16 cellular contexts compared by ENCODE assay signal in the genomic region with DNA sequence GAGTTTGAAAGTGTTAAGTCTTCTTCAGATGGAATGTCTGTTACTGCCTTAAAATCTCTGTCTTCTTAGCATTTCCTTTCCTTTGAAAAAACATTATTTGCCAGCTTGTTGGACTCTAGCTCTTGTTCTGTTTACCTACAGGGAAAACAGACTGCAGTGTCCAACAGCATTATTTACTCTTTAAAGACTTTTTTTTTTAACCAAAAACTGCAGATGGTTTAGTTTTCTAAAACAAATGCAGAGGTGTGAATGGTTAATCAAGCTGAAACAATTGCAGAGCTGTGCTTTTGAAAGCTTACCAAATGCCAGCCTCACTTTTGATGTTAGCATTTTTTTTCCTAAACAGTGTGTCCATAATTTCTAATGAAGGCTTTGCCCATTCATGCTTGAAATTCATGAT.
DNase-seq lines count a peak whose midpoint lies in the region; ATAC-seq and TF ChIP-seq lines count a peak whose summit lies in the region.
"Had no signal": no experiment of that assay in that cellular context is flagged by ENCODE, and none has a peak within 500 bp of the region (broad histone marks: within the 10 kb centered on the region; RNA-seq: fewer than 3 reads in every experiment).

No MANE protein-coding gene starts in this region.

- H3K9me2 ChIP-seq in GM23338 (ENCODE audit: insufficient read depth) = no peaks in the 10 kb centered on the region

- no peak overlapping the region for H2BK5ac ChIP-seq in neuronal stem cell (ENCODE audit: low read length)

- no peak overlapping the region for H2BK15ac ChIP-seq in neuronal stem cell (ENCODE audit: low read length)

- ATAC-seq in GM23338 (no peak), left lobe of liver (peak; percentile 93), HG03571 (IDR thresholded peaks at IDR 0.05; ENCODE audit: unreplicated experiment) (no peak)

- H2BK120ac ChIP-seq in neuronal stem cell (ENCODE audit: low read depth, low read length) = no peak overlapping the region

- no peak overlapping the region for H3K14ac ChIP-seq in neuronal stem cell (ENCODE audit: low read length)

- H4K20me1 ChIP-seq in GM23338 (replicated peaks; ENCODE audit: insufficient read depth) = no peaks in the 10 kb centered on the region

- H4K8ac ChIP-seq in neuronal stem cell (ENCODE audit: low read depth, low read length) = no peak overlapping the region

- no peak overlapping the region for H2AK5ac ChIP-seq in neuronal stem cell (ENCODE audit: low read depth, low read length)

- H2AFZ ChIP-seq in GM23338 (no peak overlapping the region), neuronal stem cell (ENCODE audit: low read length) (peak overlapping the region; percentile 40)

- H3K4me1 Mint-ChIP-seq in GM23338 = peaks cover 10% of the 10 kb centered on the region

- no peak overlapping the region for H3K23ac ChIP-seq in neuronal stem cell (ENCODE audit: low read depth, low read length, poor library complexity)

- no peaks in the 10 kb centered on the region for H3K9me3 ChIP-seq in neuronal stem cell (replicated peaks in 1 of 2; ENCODE audit: control insufficient read depth in 2 of 2, insufficient read depth in 1 of 2, low read depth in 1 of 2, low read length in 2 of 2)

- no peaks in the 10 kb centered on the region for H3K27me3 Mint-ChIP-seq in GM23338 (ENCODE audit: insufficient read depth, low read depth, poor library complexity)
- H3K27me3 Mint-ChIP-seq: B cell; CD4-positive, alpha-beta T cell had no signal

- H2BK12ac ChIP-seq in neuronal stem cell (ENCODE audit: low read length) = no peak overlapping the region

- H3K27ac Mint-ChIP-seq in GM23338 = 0 out of 2 replicates have a peak overlapping the region, but pooled peaks have one; percentile 4
- H3K27ac Mint-ChIP-seq: B cell; CD4-positive, alpha-beta T cell had no signal

- H3F3A ChIP-seq in GM23338 (replicated peaks; ENCODE audit: low read depth) = no peaks in the 10 kb centered on the region

- H3K36me3 ChIP-seq in GM23338 (ENCODE audit: insufficient read depth) (no peaks in the 10 kb centered on the region), neuronal stem cell (replicated peaks in 1 of 2; ENCODE audit: control insufficient read depth in 2 of 2, insufficient read depth in 2 of 2, low read length in 2 of 2) (peaks cover 0 to 2% of the 10 kb centered on the region in 2 donors)

- no peak overlapping the region for H4K91ac ChIP-seq in neuronal stem cell (ENCODE audit: low read depth, low read length, poor library complexity)

- H3K27me3 ChIP-seq in GM23338 (ENCODE audit: insufficient read depth) (no peaks in the 10 kb centered on the region), neuronal stem cell (ENCODE audit: control insufficient read depth in 3 of 3, insufficient read depth in 3 of 3, low read depth in 1 of 3, low read length in 3 of 3) (no peaks in the 10 kb centered on the region)

- H3K4me1 ChIP-seq in GM23338 (ENCODE audit: insufficient read depth) (0 out of 2 replicates have a peak, but pooled peaks cover 13% of the 10 kb centered on the region), neuronal stem cell (ENCODE audit: control insufficient read depth in 2 of 2, insufficient read depth in 1 of 2, low read depth in 1 of 2, low read length in 2 of 2) (peaks cover 1 to 21% of the 10 kb centered on the region in 2 donors)

- no peaks in the 10 kb centered on the region for H3K79me2 ChIP-seq in GM23338 (replicated peaks; ENCODE audit: insufficient read depth)

- no peak overlapping the region for H3K4ac ChIP-seq in neuronal stem cell (ENCODE audit: low read length)

- DNase-seq in GM23338 (ENCODE audit: low spot score) (no peak), NCI-H69 (lab: John Stamatoyannopoulos, UW) (peak; percentile 55), left lobe of liver (ENCODE audit: low spot score) (no peak), neuronal stem cell (ENCODE audit: low spot score) (no peak), RKO (ENCODE audit: low spot score) (no peak)
- DNase-seq in activated CD4-positive, alpha-beta T cell treated with anti-CD3 and anti-CD28 coated beads for 4 hours = no peak
- DNase-seq: Calu3; CD4-positive, alpha-beta T cell; DMS 273 treated with DMSO at 0.1 percent for 48 hours; DMS79 treated with DMSO at 0.1 percent for 48 hours; EL; GDM1; GOT3; H9 had no signal

- no peak overlapping the region for H3K4me3 ChIP-seq in GM23338
- H3K4me3 ChIP-seq in neuronal stem cell (ENCODE audit: low read length in 2 of 2) = no peak overlapping the region

- TF ChIP-seq CTCF in GM23338 (conservative IDR thresholded peaks at IDR 0.05; ENCODE audit: low read depth in 2 of 2) = no peak

- no peaks in the 10 kb centered on the region for H3K36me3 Mint-ChIP-seq in GM23338 (ENCODE audit: low read depth)

- H3K9me3 Mint-ChIP-seq in GM23338 = no peaks in the 10 kb centered on the region
- H3K9me3 Mint-ChIP-seq: CD4-positive, alpha-beta T cell; H9 had no signal

- H3K18ac ChIP-seq in neuronal stem cell (ENCODE audit: low read length) = no peak overlapping the region

- no peaks in the 10 kb centered on the region for H3K79me1 ChIP-seq in neuronal stem cell (ENCODE audit: low read depth, low read length)

- H3K4me2 ChIP-seq in GM23338 = 0 out of 2 replicates have a peak overlapping the region, but pooled peaks have one; percentile 29
- no peak overlapping the region for H3K4me2 ChIP-seq in neuronal stem cell (ENCODE audit: insufficient read depth, low read length, poor library complexity, severe bottlenecking)

- no peak overlapping the region for H3K4me3 Mint-ChIP-seq in GM23338
- H3K4me3 Mint-ChIP-seq: B cell; CD4-positive, alpha-beta T cell; H9 had no signal

- H3K27ac ChIP-seq in GM23338 (ENCODE audit: low read depth) (no peak overlapping the region), neuronal stem cell (replicated peaks; ENCODE audit: low read length) (no peak overlapping the region)

- no peak overlapping the region for H3K9ac ChIP-seq in neuronal stem cell (ENCODE audit: low read depth, low read length, poor library complexity)

TF ChIP-seq in GM23338, 12 proteins besides CTCF, POLR2A, EP300 and RAD21 (continues in another document):
- TF ChIP-seq NANOG (IDR thresholded peaks at IDR 0.05; ENCODE audit: borderline replicate concordance) = no peak
- TF ChIP-seq, protein P1, sequence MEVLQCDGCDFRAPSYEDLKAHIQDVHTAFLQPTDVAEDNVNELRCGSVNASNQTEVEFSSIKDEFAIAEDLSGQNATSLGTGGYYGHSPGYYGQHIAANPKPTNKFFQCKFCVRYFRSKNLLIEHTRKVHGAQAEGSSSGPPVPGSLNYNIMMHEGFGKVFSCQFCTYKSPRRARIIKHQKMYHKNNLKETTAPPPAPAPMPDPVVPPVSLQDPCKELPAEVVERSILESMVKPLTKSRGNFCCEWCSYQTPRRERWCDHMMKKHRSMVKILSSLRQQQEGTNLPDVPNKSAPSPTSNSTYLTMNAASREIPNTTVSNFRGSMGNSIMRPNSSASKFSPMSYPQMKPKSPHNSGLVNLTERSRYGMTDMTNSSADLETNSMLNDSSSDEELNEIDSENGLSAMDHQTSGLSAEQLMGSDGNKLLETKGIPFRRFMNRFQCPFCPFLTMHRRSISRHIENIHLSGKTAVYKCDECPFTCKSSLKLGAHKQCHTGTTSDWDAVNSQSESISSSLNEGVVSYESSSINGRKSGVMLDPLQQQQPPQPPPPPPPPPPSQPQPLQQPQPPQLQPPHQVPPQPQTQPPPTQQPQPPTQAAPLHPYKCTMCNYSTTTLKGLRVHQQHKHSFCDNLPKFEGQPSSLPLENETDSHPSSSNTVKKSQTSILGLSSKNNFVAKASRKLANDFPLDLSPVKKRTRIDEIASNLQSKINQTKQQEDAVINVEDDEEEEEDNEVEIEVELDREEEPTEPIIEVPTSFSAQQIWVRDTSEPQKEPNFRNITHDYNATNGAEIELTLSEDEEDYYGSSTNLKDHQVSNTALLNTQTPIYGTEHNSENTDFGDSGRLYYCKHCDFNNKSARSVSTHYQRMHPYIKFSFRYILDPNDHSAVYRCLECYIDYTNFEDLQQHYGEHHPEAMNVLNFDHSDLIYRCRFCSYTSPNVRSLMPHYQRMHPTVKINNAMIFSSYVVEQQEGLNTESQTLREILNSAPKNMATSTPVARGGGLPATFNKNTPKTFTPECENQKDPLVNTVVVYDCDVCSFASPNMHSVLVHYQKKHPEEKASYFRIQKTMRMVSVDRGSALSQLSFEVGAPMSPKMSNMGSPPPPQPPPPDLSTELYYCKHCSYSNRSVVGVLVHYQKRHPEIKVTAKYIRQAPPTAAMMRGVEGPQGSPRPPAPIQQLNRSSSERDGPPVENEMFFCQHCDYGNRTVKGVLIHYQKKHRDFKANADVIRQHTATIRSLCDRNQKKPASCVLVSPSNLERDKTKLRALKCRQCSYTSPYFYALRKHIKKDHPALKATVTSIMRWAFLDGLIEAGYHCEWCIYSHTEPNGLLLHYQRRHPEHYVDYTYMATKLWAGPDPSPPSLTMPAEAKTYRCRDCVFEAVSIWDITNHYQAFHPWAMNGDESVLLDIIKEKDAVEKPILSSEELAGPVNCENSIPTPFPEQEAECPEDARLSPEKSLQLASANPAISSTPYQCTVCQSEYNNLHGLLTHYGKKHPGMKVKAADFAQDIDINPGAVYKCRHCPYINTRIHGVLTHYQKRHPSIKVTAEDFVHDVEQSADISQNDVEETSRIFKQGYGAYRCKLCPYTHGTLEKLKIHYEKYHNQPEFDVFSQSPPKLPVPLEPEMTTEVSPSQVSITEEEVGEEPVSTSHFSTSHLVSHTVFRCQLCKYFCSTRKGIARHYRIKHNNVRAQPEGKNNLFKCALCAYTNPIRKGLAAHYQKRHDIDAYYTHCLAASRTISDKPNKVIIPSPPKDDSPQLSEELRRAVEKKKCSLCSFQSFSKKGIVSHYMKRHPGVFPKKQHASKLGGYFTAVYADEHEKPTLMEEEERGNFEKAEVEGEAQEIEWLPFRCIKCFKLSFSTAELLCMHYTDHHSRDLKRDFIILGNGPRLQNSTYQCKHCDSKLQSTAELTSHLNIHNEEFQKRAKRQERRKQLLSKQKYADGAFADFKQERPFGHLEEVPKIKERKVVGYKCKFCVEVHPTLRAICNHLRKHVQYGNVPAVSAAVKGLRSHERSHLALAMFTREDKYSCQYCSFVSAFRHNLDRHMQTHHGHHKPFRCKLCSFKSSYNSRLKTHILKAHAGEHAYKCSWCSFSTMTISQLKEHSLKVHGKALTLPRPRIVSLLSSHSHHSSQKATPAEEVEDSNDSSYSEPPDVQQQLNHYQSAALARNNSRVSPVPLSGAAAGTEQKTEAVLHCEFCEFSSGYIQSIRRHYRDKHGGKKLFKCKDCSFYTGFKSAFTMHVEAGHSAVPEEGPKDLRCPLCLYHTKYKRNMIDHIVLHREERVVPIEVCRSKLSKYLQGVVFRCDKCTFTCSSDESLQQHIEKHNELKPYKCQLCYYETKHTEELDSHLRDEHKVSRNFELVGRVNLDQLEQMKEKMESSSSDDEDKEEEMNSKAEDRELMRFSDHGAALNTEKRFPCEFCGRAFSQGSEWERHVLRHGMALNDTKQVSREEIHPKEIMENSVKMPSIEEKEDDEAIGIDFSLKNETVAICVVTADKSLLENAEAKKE (CRISPR knock-in tag; IDR thresholded peaks at IDR 0.05) = no peak
- no peak for TF ChIP-seq POLR2AphosphoS5 (IDR thresholded peaks at IDR 0.05; ENCODE audit: low read depth)
